17 cellular contexts compared by ENCODE assay signal in genomic region chr2:60051991-60052390, GRCh38.
DNase-seq lines count a peak whose midpoint lies in the region; ATAC-seq and TF ChIP-seq lines count a peak whose summit lies in the region.
"Had no signal": no experiment of that assay in that cellular context is flagged by ENCODE, and none has a peak within 500 bp of the region (broad histone marks: within the 10 kb centered on the region; RNA-seq: fewer than 3 reads in every experiment).

No MANE protein-coding gene starts in this region.

- H3K27me3 ChIP-seq in WERI-Rb-1 (ENCODE audit: insufficient read depth, low read depth, severe bottlenecking) = no peaks in the 10 kb centered on the region

- no peaks in the 10 kb centered on the region for H3K36me3 Mint-ChIP-seq in memory B cell
- no peaks in the 10 kb centered on the region for H3K36me3 Mint-ChIP-seq in activated naive CD4-positive, alpha-beta T cell treated with anti-CD3 and anti-CD28 coated beads, Interleukin-2, amount 10 ng/mL, durations not matched to agents 7 days and 5 days

- H3K36me3 ChIP-seq in WERI-Rb-1 = no peaks in the 10 kb centered on the region

- peak; percentile 29 for DNase-seq in GM12865 (ENCODE audit: low read depth)
- no peak for DNase-seq in memory B cell (ENCODE audit: low spot score in 2 of 2)
- DNase-seq in WERI-Rb-1 = no peak
- no peak for DNase-seq in activated naive CD4-positive, alpha-beta T cell treated with anti-CD3 and anti-CD28 coated beads, Interleukin-2, amount 10 ng/mL, durations not matched to agents 7 days and 5 days
- DNase-seq: AML-193; CD4-positive, alpha-beta T cell; DMS153; DMS79; GDM1; HCEC 1CT; KG1 had no signal

- peaks cover 10% of the 10 kb centered on the region for H3K4me1 Mint-ChIP-seq in memory B cell
- H3K4me1 Mint-ChIP-seq in activated naive CD4-positive, alpha-beta T cell treated with anti-CD3 and anti-CD28 coated beads, Interleukin-2, amount 10 ng/mL, durations not matched to agents 7 days and 5 days = no peaks in the 10 kb centered on the region

- H3K27ac ChIP-seq in WERI-Rb-1 = no peak overlapping the region
- H3K27ac ChIP-seq: 22Rv1, A549, C4-2B had no signal

- H3K4me3 ChIP-seq in GM12865 (ENCODE audit: low read depth, low read length) (no peak overlapping the region), WERI-Rb-1 (ENCODE audit: low read depth, low read length) (no peak overlapping the region)
- H3K4me3 ChIP-seq: A549 had no signal

- H3K9me3 ChIP-seq in WERI-Rb-1 (ENCODE audit: severe bottlenecking) = no peaks in the 10 kb centered on the region
- H3K9me3 ChIP-seq: A549 had no signal

- peak; percentile 44 for ATAC-seq in GM21529 (IDR thresholded peaks at IDR 0.05; ENCODE audit: unreplicated experiment)
- peak; percentile 47 for ATAC-seq in HG02884 (IDR thresholded peaks at IDR 0.05; ENCODE audit: unreplicated experiment)
- peak; percentile 34 for ATAC-seq in memory B cell (ENCODE audit: low read depth)
- ATAC-seq in esophagus mucosa = no peak
- ATAC-seq: A549 had no signal

- CTCF ChIA-PET in activated naive CD4-positive, alpha-beta T cell treated with anti-CD3 and anti-CD28 coated beads, Interleukin-2, amount 10 ng/mL, durations not matched to agents 7 days and 5 days (lab: Charles Lee) = no interaction called here

- H3K27me3 Mint-ChIP-seq in memory B cell = peaks cover 1% of the 10 kb centered on the region
- no peaks in the 10 kb centered on the region for H3K27me3 Mint-ChIP-seq in activated naive CD4-positive, alpha-beta T cell treated with anti-CD3 and anti-CD28 coated beads, Interleukin-2, amount 10 ng/mL, durations not matched to agents 7 days and 5 days
- H3K27me3 Mint-ChIP-seq: CD4-positive, alpha-beta T cell had no signal

- no peak overlapping the region for H3K4me3 Mint-ChIP-seq in memory B cell
- H3K4me3 Mint-ChIP-seq in activated naive CD4-positive, alpha-beta T cell treated with anti-CD3 and anti-CD28 coated beads, Interleukin-2, amount 10 ng/mL, durations not matched to agents 7 days and 5 days = no peak overlapping the region
- H3K4me3 Mint-ChIP-seq: CD4-positive, alpha-beta T cell had no signal

- H3K9me3 Mint-ChIP-seq in memory B cell = no peaks in the 10 kb centered on the region
- no peaks in the 10 kb centered on the region for H3K9me3 Mint-ChIP-seq in activated naive CD4-positive, alpha-beta T cell treated with anti-CD3 and anti-CD28 coated beads, Interleukin-2, amount 10 ng/mL, durations not matched to agents 7 days and 5 days
- H3K9me3 Mint-ChIP-seq: CD4-positive, alpha-beta T cell had no signal

- no peak overlapping the region for H3K27ac Mint-ChIP-seq in memory B cell
- H3K27ac Mint-ChIP-seq in activated naive CD4-positive, alpha-beta T cell treated with anti-CD3 and anti-CD28 coated beads, Interleukin-2, amount 10 ng/mL, durations not matched to agents 7 days and 5 days = no peak overlapping the region
- H3K27ac Mint-ChIP-seq: CD4-positive, alpha-beta T cell had no signal

- TF ChIP-seq CTCF in GM12865 (IDR thresholded peaks at IDR 0.05; ENCODE audit: insufficient read depth, low read depth, low read length, missing control alignments) (no peak), WERI-Rb-1 (IDR thresholded peaks at IDR 0.05; ENCODE audit: low read depth, low read length) (no peak)
